Comparison of ENCODE assay signal across 1 cellular context in genomic region chr3:101810023-101810415, GRCh38.
TF ChIP-seq lines count a peak whose summit lies in the region.

No MANE protein-coding gene starts in this region.

TF ChIP-seq in SK-N-SH, 30 proteins besides CTCF, POLR2A, EP300 and RAD21 (continued from another document):
- TF ChIP-seq SIN3A (IDR thresholded peaks at IDR 0.05; ENCODE audit: borderline replicate concordance, low read depth, low read length) (no peak), FOSL2 (IDR thresholded peaks at IDR 0.05; ENCODE audit: borderline replicate concordance, low read depth) (no peak), EZH2phosphoT487 (IDR thresholded peaks at IDR 0.05; ENCODE audit: borderline replicate concordance, low read depth) (no peak), RFX5 (IDR thresholded peaks at IDR 0.05; ENCODE audit: low read length) (no peak), NRF1 (IDR thresholded peaks at IDR 0.05; ENCODE audit: low read depth, low read length) (no peak), MXI1 (IDR thresholded peaks at IDR 0.05; ENCODE audit: low read depth, low read length) (no peak)
